ENCODE assay signal across 8 cellular contexts in the genomic region with DNA sequence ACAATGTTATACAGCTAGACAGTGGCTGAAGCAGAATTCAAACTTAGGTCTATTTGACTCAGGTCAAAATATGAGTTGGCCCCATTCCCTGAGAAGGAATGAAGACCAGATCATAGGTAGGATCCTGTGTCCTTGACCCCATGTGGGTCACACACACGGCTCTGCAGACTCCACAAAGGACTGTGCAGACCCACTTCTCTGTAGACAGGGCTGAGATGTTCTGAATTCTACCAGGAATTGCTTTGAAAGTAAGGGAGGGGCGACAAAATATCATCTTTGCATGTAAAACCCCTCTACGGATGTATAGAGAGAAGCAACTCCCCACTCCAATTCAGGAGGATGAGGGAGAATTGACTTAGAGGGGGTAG.
"Had no signal": no experiment of that assay in that cellular context is flagged by ENCODE, and none has a peak within 500 bp of the region (broad histone marks: within the 10 kb centered on the region; RNA-seq: fewer than 3 reads in every experiment).

No MANE protein-coding gene starts in this region.

- H3K4me3 ChIP-seq: K562, SJSA1, SK-N-MC had no signal

- H3K27ac ChIP-seq: KMS-11, SJSA1, SK-N-MC had no signal

- FAIRE-seq: RCC 7860 had no signal

- H3K27ac Mint-ChIP-seq: IgD-negative memory B cell had no signal

- H3K27me3 ChIP-seq: SJSA1 had no signal

- H3K4me1 Mint-ChIP-seq: IgD-negative memory B cell had no signal

- H3K36me3 ChIP-seq: SJSA1 had no signal

- DNase-seq: Right ventricle myocardium superior, SIG-M5 had no signal

- H3K4me2 ChIP-seq: KMS-11 had no signal

- H3K9ac ChIP-seq: KMS-11 had no signal

- H3K4me3 Mint-ChIP-seq: IgD-negative memory B cell had no signal
